In the genomic region with DNA sequence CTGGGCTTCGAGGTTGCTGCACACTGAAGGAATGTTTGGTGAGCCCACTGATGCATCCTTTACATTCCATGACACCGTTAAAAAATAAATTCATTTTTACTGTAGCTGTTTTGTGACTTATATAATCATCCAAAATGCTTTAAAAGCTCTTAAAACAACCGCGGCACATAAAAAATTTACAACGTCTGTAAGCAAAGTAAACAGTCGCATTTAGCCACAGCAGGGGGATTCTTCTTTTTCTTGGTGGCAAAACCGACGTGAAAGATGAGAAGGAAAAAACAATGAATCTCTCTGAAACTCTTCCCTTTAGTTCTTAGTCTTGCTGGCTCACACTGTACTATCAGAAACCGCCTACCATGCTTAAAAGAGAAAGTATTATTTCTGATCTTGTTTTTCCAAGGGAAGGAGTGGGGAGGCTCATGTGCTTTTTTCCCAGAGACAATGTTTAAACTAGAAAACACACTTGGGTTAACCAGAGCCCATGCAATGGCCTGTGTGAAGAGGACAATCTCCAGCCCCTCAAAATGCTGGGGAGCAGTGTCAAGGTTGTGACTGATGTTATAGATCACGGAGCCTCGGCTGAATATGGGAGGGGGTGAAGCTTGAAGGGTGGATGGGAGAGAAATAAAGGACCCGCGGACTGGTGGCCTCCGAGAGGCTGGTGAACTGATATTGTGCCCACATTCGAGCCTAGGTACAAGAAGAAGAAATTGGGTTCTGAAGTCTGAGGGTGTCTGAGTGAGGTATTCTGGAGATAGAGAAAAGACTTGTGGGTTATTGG, we compare ENCODE assay signal across 2 cellular contexts.
A peak's percentile ranks its signal among the peaks of the same experiment; 100 is the strongest.
TF ChIP-seq lines count a peak whose summit lies in the region.

No MANE protein-coding gene starts in this region.

TF ChIP-seq in HEK293, 187 proteins besides CTCF, POLR2A, EP300 and RAD21:
- TF ChIP-seq, protein P1, sequence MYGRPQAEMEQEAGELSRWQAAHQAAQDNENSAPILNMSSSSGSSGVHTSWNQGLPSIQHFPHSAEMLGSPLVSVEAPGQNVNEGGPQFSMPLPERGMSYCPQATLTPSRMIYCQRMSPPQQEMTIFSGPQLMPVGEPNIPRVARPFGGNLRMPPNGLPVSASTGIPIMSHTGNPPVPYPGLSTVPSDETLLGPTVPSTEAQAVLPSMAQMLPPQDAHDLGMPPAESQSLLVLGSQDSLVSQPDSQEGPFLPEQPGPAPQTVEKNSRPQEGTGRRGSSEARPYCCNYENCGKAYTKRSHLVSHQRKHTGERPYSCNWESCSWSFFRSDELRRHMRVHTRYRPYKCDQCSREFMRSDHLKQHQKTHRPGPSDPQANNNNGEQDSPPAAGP (tag by site-specific recombination; IDR thresholded peaks at IDR 0.05) = no peak
- TF ChIP-seq, protein P2, sequence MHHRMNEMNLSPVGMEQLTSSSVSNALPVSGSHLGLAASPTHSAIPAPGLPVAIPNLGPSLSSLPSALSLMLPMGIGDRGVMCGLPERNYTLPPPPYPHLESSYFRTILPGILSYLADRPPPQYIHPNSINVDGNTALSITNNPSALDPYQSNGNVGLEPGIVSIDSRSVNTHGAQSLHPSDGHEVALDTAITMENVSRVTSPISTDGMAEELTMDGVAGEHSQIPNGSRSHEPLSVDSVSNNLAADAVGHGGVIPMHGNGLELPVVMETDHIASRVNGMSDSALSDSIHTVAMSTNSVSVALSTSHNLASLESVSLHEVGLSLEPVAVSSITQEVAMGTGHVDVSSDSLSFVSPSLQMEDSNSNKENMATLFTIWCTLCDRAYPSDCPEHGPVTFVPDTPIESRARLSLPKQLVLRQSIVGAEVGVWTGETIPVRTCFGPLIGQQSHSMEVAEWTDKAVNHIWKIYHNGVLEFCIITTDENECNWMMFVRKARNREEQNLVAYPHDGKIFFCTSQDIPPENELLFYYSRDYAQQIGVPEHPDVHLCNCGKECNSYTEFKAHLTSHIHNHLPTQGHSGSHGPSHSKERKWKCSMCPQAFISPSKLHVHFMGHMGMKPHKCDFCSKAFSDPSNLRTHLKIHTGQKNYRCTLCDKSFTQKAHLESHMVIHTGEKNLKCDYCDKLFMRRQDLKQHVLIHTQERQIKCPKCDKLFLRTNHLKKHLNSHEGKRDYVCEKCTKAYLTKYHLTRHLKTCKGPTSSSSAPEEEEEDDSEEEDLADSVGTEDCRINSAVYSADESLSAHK (tag by site-specific recombination; IDR thresholded peaks at IDR 0.05) = 0 out of 2 replicates have a peak, but pooled peaks have one; percentile 20
- TF ChIP-seq FEZF1 (tag by site-specific recombination; IDR thresholded peaks at IDR 0.05) = peak; percentile 25; the same call in 1 of the 2 replicates
- TF ChIP-seq KLF16 (tag by site-specific recombination; IDR thresholded peaks at IDR 0.05) = no peak
- TF ChIP-seq ZNF426 (tag by site-specific recombination; IDR thresholded peaks at IDR 0.05) = no peak
- 0 out of 2 replicates have a peak, but pooled peaks have one; percentile 44 for TF ChIP-seq ZNF561 (tag by site-specific recombination; IDR thresholded peaks at IDR 0.05; ENCODE audit: borderline replicate concordance)
- peak; percentile 44; the same call in 1 of the 2 replicates for TF ChIP-seq ZNF843 (tag by site-specific recombination; IDR thresholded peaks at IDR 0.05)
- TF ChIP-seq, protein P3, sequence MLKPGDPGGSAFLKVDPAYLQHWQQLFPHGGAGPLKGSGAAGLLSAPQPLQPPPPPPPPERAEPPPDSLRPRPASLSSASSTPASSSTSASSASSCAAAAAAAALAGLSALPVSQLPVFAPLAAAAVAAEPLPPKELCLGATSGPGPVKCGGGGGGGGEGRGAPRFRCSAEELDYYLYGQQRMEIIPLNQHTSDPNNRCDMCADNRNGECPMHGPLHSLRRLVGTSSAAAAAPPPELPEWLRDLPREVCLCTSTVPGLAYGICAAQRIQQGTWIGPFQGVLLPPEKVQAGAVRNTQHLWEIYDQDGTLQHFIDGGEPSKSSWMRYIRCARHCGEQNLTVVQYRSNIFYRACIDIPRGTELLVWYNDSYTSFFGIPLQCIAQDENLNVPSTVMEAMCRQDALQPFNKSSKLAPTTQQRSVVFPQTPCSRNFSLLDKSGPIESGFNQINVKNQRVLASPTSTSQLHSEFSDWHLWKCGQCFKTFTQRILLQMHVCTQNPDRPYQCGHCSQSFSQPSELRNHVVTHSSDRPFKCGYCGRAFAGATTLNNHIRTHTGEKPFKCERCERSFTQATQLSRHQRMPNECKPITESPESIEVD (tag by site-specific recombination; IDR thresholded peaks at IDR 0.05) = peak; percentile 79

TF ChIP-seq in GM12878, 131 proteins besides CTCF, POLR2A, EP300 and RAD21:
- no peak for TF ChIP-seq ZSCAN29 (IDR thresholded peaks at IDR 0.05)
- TF ChIP-seq, protein P4, sequence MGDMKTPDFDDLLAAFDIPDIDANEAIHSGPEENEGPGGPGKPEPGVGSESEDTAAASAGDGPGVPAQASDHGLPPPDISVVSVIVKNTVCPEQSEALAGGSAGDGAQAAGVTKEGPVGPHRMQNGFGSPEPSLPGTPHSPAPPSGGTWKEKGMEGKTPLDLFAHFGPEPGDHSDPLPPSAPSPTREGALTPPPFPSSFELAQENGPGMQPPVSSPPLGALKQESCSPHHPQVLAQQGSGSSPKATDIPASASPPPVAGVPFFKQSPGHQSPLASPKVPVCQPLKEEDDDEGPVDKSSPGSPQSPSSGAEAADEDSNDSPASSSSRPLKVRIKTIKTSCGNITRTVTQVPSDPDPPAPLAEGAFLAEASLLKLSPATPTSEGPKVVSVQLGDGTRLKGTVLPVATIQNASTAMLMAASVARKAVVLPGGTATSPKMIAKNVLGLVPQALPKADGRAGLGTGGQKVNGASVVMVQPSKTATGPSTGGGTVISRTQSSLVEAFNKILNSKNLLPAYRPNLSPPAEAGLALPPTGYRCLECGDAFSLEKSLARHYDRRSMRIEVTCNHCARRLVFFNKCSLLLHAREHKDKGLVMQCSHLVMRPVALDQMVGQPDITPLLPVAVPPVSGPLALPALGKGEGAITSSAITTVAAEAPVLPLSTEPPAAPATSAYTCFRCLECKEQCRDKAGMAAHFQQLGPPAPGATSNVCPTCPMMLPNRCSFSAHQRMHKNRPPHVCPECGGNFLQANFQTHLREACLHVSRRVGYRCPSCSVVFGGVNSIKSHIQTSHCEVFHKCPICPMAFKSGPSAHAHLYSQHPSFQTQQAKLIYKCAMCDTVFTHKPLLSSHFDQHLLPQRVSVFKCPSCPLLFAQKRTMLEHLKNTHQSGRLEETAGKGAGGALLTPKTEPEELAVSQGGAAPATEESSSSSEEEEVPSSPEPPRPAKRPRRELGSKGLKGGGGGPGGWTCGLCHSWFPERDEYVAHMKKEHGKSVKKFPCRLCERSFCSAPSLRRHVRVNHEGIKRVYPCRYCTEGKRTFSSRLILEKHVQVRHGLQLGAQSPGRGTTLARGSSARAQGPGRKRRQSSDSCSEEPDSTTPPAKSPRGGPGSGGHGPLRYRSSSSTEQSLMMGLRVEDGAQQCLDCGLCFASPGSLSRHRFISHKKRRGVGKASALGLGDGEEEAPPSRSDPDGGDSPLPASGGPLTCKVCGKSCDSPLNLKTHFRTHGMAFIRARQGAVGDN (IDR thresholded peaks at IDR 0.05) = 0 out of 2 replicates have a peak, but pooled peaks have one; percentile 14
- TF ChIP-seq ZNF207 (IDR thresholded peaks at IDR 0.05; ENCODE audit: borderline replicate concordance) = 0 out of 2 replicates have a peak, but pooled peaks have one; percentile 23
- TF ChIP-seq IKZF2 (IDR thresholded peaks at IDR 0.05) = peak in 1 of 2 experiments; percentile 8; a peak in 1 of 4 replicates
